Comparison of ENCODE assay signal across 25 cellular contexts in the genomic region with DNA sequence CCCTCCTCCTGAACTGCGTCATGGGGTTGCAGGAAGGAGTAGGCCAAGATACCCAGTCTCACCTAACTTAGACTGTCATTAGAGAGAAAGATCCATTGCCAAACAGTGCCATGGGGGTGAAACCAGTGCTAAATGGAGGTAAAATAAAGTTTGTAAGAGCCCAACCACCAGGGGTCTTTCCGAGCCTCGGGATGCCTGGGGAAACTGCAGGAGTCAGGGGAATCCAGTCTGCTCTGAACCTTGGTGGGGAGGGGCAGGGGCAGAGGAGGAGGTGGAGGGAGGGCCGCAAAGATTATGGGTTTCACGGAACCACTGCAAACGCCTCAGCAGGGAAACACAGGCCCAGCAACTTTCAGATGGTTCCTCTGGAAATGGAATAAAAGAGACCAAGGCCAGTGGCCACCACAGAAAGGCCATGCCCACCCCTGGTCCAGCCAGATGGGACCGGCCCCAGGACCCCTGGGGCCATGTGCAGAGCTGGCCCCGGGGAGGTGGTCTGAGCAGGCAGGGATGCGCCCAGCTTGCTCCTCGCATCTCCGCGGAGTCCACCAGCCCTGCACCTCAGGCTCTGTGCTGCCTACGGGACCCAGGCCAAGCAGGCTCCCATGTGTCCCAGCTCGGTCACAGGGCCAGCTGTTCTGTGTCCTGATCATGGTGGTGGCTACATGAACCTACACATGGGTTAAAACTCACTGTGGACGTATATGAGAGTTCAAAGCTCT. TPM values are rescaled to one million over a fixed set of nuclear protein-coding genes. Genes with fewer than 3 reads are reported as not detected.
"Had no signal": no experiment of that assay in that cellular context is flagged by ENCODE, and none has a peak within 500 bp of the region (broad histone marks: within the 10 kb centered on the region; RNA-seq: fewer than 3 reads in every experiment).

No MANE protein-coding gene starts in this region.

- H3K9me3 Mint-ChIP-seq: activated naive CD8-positive, alpha-beta T cell treated with anti-CD3 and anti-CD28 coated beads for 36 hours; dendritic cell treated with granulocyte-macrophage colony-stimulating factor and Interleukin-4, amounts not matched to agents 40 ng/mL and 50 ng/mL, for 4 days; effector memory CD8-positive, alpha-beta T cell had no signal

- H3K4me1 ChIP-seq: pancreas had no signal

- FAIRE-seq: islet of Langerhans, pancreas had no signal

- H3K27me3 ChIP-seq: pancreas, upper lobe of left lung had no signal

- H3K4me3 ChIP-seq: pancreas, spleen, thoracic aorta, upper lobe of left lung had no signal

- H3K36me3 Mint-ChIP-seq: activated naive CD8-positive, alpha-beta T cell treated with anti-CD3 and anti-CD28 coated beads for 36 hours had no signal

- H3K27ac ChIP-seq: epithelial cell of prostate, pancreas, spleen, thoracic aorta, upper lobe of left lung, VCaP had no signal

- ATAC-seq: effector memory CD8-positive, alpha-beta T cell; pancreas; stimulated activated naive B cell treated with anti-CD40 and anti-IgM and Interleukin-4, amounts not matched to agents 10 μg/mL and 1 μg/mL and 100 μg/mL, for 72 hours had no signal

- DNase-seq: activated CD4-positive, alpha-beta T cell treated with anti-CD3 and anti-CD28 coated beads for 1 hour; activated CD4-positive, alpha-beta T cell treated with anti-CD3 and anti-CD28 coated beads, Interleukin-2, amount 50 U/mL, for 4 hours; activated naive CD8-positive, alpha-beta T cell treated with anti-CD3 and anti-CD28 coated beads for 36 hours; amniotic stem cell; effector memory CD8-positive, alpha-beta T cell; foreskin fibroblast; midbrain; spleen; stimulated activated CD4-positive, alpha-beta T cell treated with anti-CD3 and anti-CD28 coated beads, Interleukin-4, amount 100 ng/mL, for 4 hours; stimulated activated naive B cell treated with anti-CD40 and anti-IgM and Interleukin-4, amounts not matched to agents 10 μg/mL and 1 μg/mL and 100 μg/mL, for 72 hours; SW 1271; T-helper 2 cell had no signal

- H3K9me3 ChIP-seq: pancreas, thoracic aorta had no signal

- H3K36me3 ChIP-seq: pancreas, spleen, thoracic aorta had no signal

- H3K4me3 Mint-ChIP-seq: activated naive CD8-positive, alpha-beta T cell treated with anti-CD3 and anti-CD28 coated beads for 36 hours; dendritic cell treated with granulocyte-macrophage colony-stimulating factor and Interleukin-4, amounts not matched to agents 40 ng/mL and 50 ng/mL, for 4 days; effector memory CD8-positive, alpha-beta T cell; stimulated activated naive B cell treated with anti-CD40 and anti-IgM and Interleukin-4, amounts not matched to agents 10 μg/mL and 1 μg/mL and 100 μg/mL, for 72 hours had no signal

- H3K27ac Mint-ChIP-seq: activated naive CD8-positive, alpha-beta T cell treated with anti-CD3 and anti-CD28 coated beads for 36 hours; dendritic cell treated with granulocyte-macrophage colony-stimulating factor and Interleukin-4, amounts not matched to agents 40 ng/mL and 50 ng/mL, for 4 days; effector memory CD8-positive, alpha-beta T cell had no signal

RNA-seq across cellular contexts. Expression of a gene that starts 19.8 kb away (rescaled TPM):
- total RNA-seq: activated CD8-positive, alpha-beta memory T cell treated with anti-CD3 and anti-CD28 coated beads for 36 hours; activated naive CD8-positive, alpha-beta T cell treated with anti-CD3 and anti-CD28 coated beads for 36 hours; chondrocyte; glomerular endothelial cell; lung microvascular endothelial cell; myocyte; pancreas; thoracic aorta had no signal
- polyA plus RNA-seq: neural cell had no signal

RNA-seq across cellular contexts. Expression of a gene that starts 39.6 kb away (rescaled TPM):
- total RNA-seq: chondrocyte had no signal
- polyA plus RNA-seq: neural cell had no signal

RNA-seq across cellular contexts. Expression of a gene that starts 46.9 kb away (rescaled TPM):
- total RNA-seq: chondrocyte had no signal
